In genomic region chr3:105119801-105120340, GRCh38 we compare ENCODE assay signal across 15 cellular contexts.
A peak's percentile ranks its signal among the peaks of the same experiment; 100 is the strongest.
DNase-seq lines count a peak whose midpoint lies in the region; ATAC-seq and TF ChIP-seq lines count a peak whose summit lies in the region.
"Had no signal": no experiment of that assay in that cellular context is flagged by ENCODE, and none has a peak within 500 bp of the region (broad histone marks: within the 10 kb centered on the region; RNA-seq: fewer than 3 reads in every experiment).

No MANE protein-coding gene starts in this region.

- DNase-seq in ELR (ENCODE audit: low read depth) (peak; percentile 73), IMR-90 (peak; percentile 16), RWPE1 (ENCODE audit: low spot score) (peak; percentile 6), foreskin keratinocyte (peak; percentile 33 to 55), HuH-7 (ENCODE audit: low spot score) (no peak)
- no peak for DNase-seq in activated naive CD4-positive, alpha-beta T cell treated with anti-CD3 and anti-CD28 coated beads, Interleukin-2, amount 50 U/mL, for 72 hours (ENCODE audit: low spot score in 2 of 2)
- DNase-seq: DMS79, H7, KG1, NCI-H1048, NCI-H2107, NCI-H748 treated with DMSO at 0.1 percent for 48 hours had no signal

- no peak overlapping the region for H3K27ac Mint-ChIP-seq in activated naive CD4-positive, alpha-beta T cell treated with anti-CD3 and anti-CD28 coated beads, Interleukin-2, amount 50 U/mL, for 72 hours

- CTCF ChIA-PET in IMR-90 (lab: Yijun Ruan, JAX) (no interaction called here), RWPE1 (lab: Yijun Ruan, JAX) (no interaction called here)

- H4K5ac ChIP-seq in IMR-90 (ENCODE audit: low read depth, low read length) = no peak overlapping the region

- H2AK9ac ChIP-seq in IMR-90 (replicated peaks; ENCODE audit: low read depth, low read length, poor library complexity) = no peak overlapping the region

- H3K9ac ChIP-seq in IMR-90 (ENCODE audit: low read depth, low read length) = no peak overlapping the region

- H3K27ac ChIP-seq in IMR-90 (ENCODE audit: insufficient read depth, low read length) (no peak overlapping the region), RWPE1 (no peak overlapping the region), foreskin keratinocyte (no peak overlapping the region)
- H3K27ac ChIP-seq: C4-2B, SK-N-MC had no signal

- no peaks in the 10 kb centered on the region for H3K36me3 Mint-ChIP-seq in activated naive CD4-positive, alpha-beta T cell treated with anti-CD3 and anti-CD28 coated beads, Interleukin-2, amount 50 U/mL, for 72 hours

- no peak overlapping the region for H2BK5ac ChIP-seq in IMR-90 (ENCODE audit: low read depth, low read length, poor library complexity, severe bottlenecking)

- intact Hi-C loops in IMR-90 (cut with micrococcal nuclease) = no loop called here

- H3K4me2 ChIP-seq in IMR-90 (ENCODE audit: low read depth, low read length) = no peak overlapping the region

- no peak for TF ChIP-seq POLR2A in IMR-90 (IDR thresholded peaks at IDR 0.05; ENCODE audit: low read depth, low read length)

- POLR2A ChIA-PET in IMR-90 (lab: Charles Lee; ENCODE audit: unreplicated experiment) = no interaction called here
- POLR2A ChIA-PET in RWPE1 (lab: Yijun Ruan, JAX; ENCODE audit: low non-redundant PET) = no interaction called here

- no peak overlapping the region for H3K18ac ChIP-seq in IMR-90 (ENCODE audit: low read depth, low read length)

- dilution Hi-C loops in IMR-90 (cut with HindIII; ENCODE audit: low sequenced_read_pairs, unreplicated experiment) = no loop called here

- no peak overlapping the region for H2AFZ ChIP-seq in IMR-90 (replicated peaks; ENCODE audit: low read length, poor library complexity)

- no peak for ATAC-seq in IMR-90 (ENCODE audit: low read depth)
- ATAC-seq in foreskin keratinocyte = peak; percentile 82
- ATAC-seq in activated naive CD4-positive, alpha-beta T cell treated with anti-CD3 and anti-CD28 coated beads, Interleukin-2, amount 50 U/mL, for 72 hours = no peak
- ATAC-seq in HG03097 (IDR thresholded peaks at IDR 0.05; ENCODE audit: low FRiP score, unreplicated experiment) = no peak

- no peaks in the 10 kb centered on the region for H3K9me3 ChIP-seq in IMR-90 (ENCODE audit: control insufficient read depth, insufficient read depth, low read length)

- H2BK120ac ChIP-seq in IMR-90 (ENCODE audit: low read depth, low read length) = no peak overlapping the region

- in situ Hi-C loops in IMR-90 (cut with MboI; ENCODE audit: low sequenced_read_pairs) = no loop called here

- peaks cover 0 to 13% of the 10 kb centered on the region in 2 donors for H3K9me3 Mint-ChIP-seq in activated naive CD4-positive, alpha-beta T cell treated with anti-CD3 and anti-CD28 coated beads, Interleukin-2, amount 50 U/mL, for 72 hours

- TF ChIP-seq RAD21 in IMR-90 (IDR thresholded peaks at IDR 0.05; ENCODE audit: low read length) = no peak

- no peak overlapping the region for H2AK5ac ChIP-seq in IMR-90 (ENCODE audit: low read depth, low read length)

- H3K79me1 ChIP-seq in IMR-90 (ENCODE audit: low read depth in 1 of 2, low read length in 2 of 2) = no peaks in the 10 kb centered on the region

- no peak overlapping the region for H3K4me3 ChIP-seq in IMR-90 (ENCODE audit: insufficient read depth, low read depth, low read length)
- H3K4me3 ChIP-seq: SK-N-MC had no signal

- no peaks in the 10 kb centered on the region for H4K20me1 ChIP-seq in IMR-90 (ENCODE audit: insufficient read depth, low read length)

- no peak overlapping the region for H3K14ac ChIP-seq in IMR-90 (replicated peaks; ENCODE audit: low read depth, low read length)

- no peaks in the 10 kb centered on the region for H3K9me1 ChIP-seq in IMR-90 (ENCODE audit: insufficient read depth, low read length)

- H4K8ac ChIP-seq in IMR-90 (ENCODE audit: low read depth in 2 of 2, low read length in 2 of 2) = no peak overlapping the region

- no peak for TF ChIP-seq CTCF in IMR-90 (conservative IDR thresholded peaks at IDR 0.05; ENCODE audit: low read depth, low read length)
- no peak for TF ChIP-seq CTCF in RWPE1 (conservative IDR thresholded peaks at IDR 0.05; ENCODE audit: low read depth)
- no peak for TF ChIP-seq CTCF in foreskin keratinocyte (conservative IDR thresholded peaks at IDR 0.05)

- H4K91ac ChIP-seq in IMR-90 (ENCODE audit: insufficient read depth, low read depth, low read length) = no peak overlapping the region

- no peaks in the 10 kb centered on the region for H3K27me3 ChIP-seq in IMR-90 (ENCODE audit: control insufficient read depth, insufficient read depth, low read length)
- no peaks in the 10 kb centered on the region for H3K27me3 ChIP-seq in foreskin keratinocyte

- H3K4ac ChIP-seq in IMR-90 (ENCODE audit: low read depth, low read length) = no peak overlapping the region

- H3K36me3 ChIP-seq in IMR-90 (ENCODE audit: control insufficient read depth, insufficient read depth, low read length) = no peaks in the 10 kb centered on the region

- H2BK20ac ChIP-seq in IMR-90 (ENCODE audit: low read depth, low read length) = no peak overlapping the region

- H3K23ac ChIP-seq in IMR-90 (ENCODE audit: low read depth, low read length) = no peak overlapping the region

- WGBS in IMR-90 (ENCODE audit: extremely low coverage in 2 of 2, insufficient read length in 1 of 2), 2 experiments = no CpG with 5 or more reads among the region's 4 CpGs

- no TSS peak for BruUV-seq in IMR-90 (replicated peaks; lab: Mats Ljungman, UMichigan)

- H2BK15ac ChIP-seq in IMR-90 (ENCODE audit: low read depth, low read length) = no peak overlapping the region

- H3K56ac ChIP-seq in IMR-90 (ENCODE audit: extremely low read depth, insufficient read depth, low read length) = no peak overlapping the region

- H3K4me1 ChIP-seq in IMR-90 (ENCODE audit: control insufficient read depth, insufficient read depth, low read length) (no peaks in the 10 kb centered on the region), foreskin keratinocyte (no peaks in the 10 kb centered on the region)

TF ChIP-seq in IMR-90, 13 proteins besides CTCF, POLR2A, EP300 and RAD21:
- TF ChIP-seq SMC3 (IDR thresholded peaks at IDR 0.05; ENCODE audit: low read depth, low read length) (no peak), CHD1 (IDR thresholded peaks at IDR 0.05; ENCODE audit: low read depth, low read length) (no peak), RCOR1 (IDR thresholded peaks at IDR 0.05; ENCODE audit: insufficient replicate concordance, low read length) (no peak), RFX5 (IDR thresholded peaks at IDR 0.05; ENCODE audit: low read depth, low read length) (no peak), MXI1 (IDR thresholded peaks at IDR 0.05; ENCODE audit: borderline replicate concordance, low read depth, low read length) (no peak), FOS (IDR thresholded peaks at IDR 0.05; ENCODE audit: low read depth, low read length) (no peak), NFE2L2 (IDR thresholded peaks at IDR 0.05; ENCODE audit: low read depth, low read length) (no peak), MAZ (IDR thresholded peaks at IDR 0.05; ENCODE audit: borderline replicate concordance, low read depth, low read length) (no peak), USF2 (IDR thresholded peaks at IDR 0.05; ENCODE audit: low read depth, low read length) (no peak)

Comparison
In these comparisons a context has a peak if more than half of its experiments do, and no peak if none do; other contexts are left out.
1. DNase-seq: peak in ELR (single experiment), IMR-90 (single experiment), RWPE1 (single experiment) and foreskin keratinocyte (2 of 2); none in activated naive CD4-positive, alpha-beta T cell treated with anti-CD3 and anti-CD28 coated beads, Interleukin-2, amount 50 U/mL, for 72 hours (0 of 2) and HuH-7 (single experiment).